9 cellular contexts compared by ENCODE assay signal in genomic region chr2:190887089-190887488, GRCh38. TPM values are rescaled to one million over a fixed set of nuclear protein-coding genes. Genes with fewer than 3 reads are reported as not detected.
A peak's percentile ranks its signal among the peaks of the same experiment; 100 is the strongest.
DNase-seq lines count a peak whose midpoint lies in the region; ATAC-seq and TF ChIP-seq lines count a peak whose summit lies in the region.
"Had no signal": no experiment of that assay in that cellular context is flagged by ENCODE, and none has a peak within 500 bp of the region (broad histone marks: within the 10 kb centered on the region; RNA-seq: fewer than 3 reads in every experiment).

No MANE protein-coding gene starts in this region.

- intact Hi-C loops in left ventricle myocardium inferior (cut with micrococcal nuclease) (no loop called here), heart left ventricle (cut with DNase I) (no loop called here)

- CTCF ChIA-PET in GM10248 (lab: Yijun Ruan, JAX): interaction anchor here (1.1 to 3.6 kb wide), 4 partner anchors 12 to 64 kb away, joined by 3 to 19 read pairs (median 4); no protein-coding TSS in a partner anchor

- no peaks in the 10 kb centered on the region for H3K9me3 ChIP-seq in fibroblast of lung (ENCODE audit: control insufficient read depth, insufficient read depth, low read depth, low read length)
- H3K9me3 ChIP-seq in tibial nerve: no peaks in the 10 kb centered on the region
- H3K9me3 ChIP-seq in left ventricle myocardium inferior (replicated peaks): no peaks in the 10 kb centered on the region
- H3K9me3 ChIP-seq in heart left ventricle: no peaks in the 10 kb centered on the region

- ATAC-seq in GM21367 (IDR thresholded peaks at IDR 0.05; ENCODE audit: unreplicated experiment): peak; percentile 66
- ATAC-seq in HG03521 (IDR thresholded peaks at IDR 0.05; ENCODE audit: unreplicated experiment): peak; percentile 63
- no peak for ATAC-seq in heart left ventricle

- no peak overlapping the region for H3K4me3 Mint-ChIP-seq in nephron progenitor cell

- peaks cover 97% of the 10 kb centered on the region for H3K79me2 ChIP-seq in fibroblast of lung (ENCODE audit: control insufficient read depth, insufficient read depth, low read length)

- peaks cover 8% of the 10 kb centered on the region for H4K20me1 ChIP-seq in fibroblast of lung (ENCODE audit: control insufficient read depth, extremely low read depth, insufficient read depth, low read length)

- H3K4me1 Mint-ChIP-seq in nephron progenitor cell: peaks cover 52% of the 10 kb centered on the region

- H3K36me3 Mint-ChIP-seq in nephron progenitor cell (ENCODE audit: low read depth): peaks cover 39% of the 10 kb centered on the region

- no peak for TF ChIP-seq EP300 in tibial nerve (IDR thresholded peaks at IDR 0.05)

- H3K36me3 ChIP-seq in fibroblast of lung (ENCODE audit: control insufficient read depth, insufficient read depth, low read length) (no peaks in the 10 kb centered on the region), tibial nerve (no peaks in the 10 kb centered on the region), left ventricle myocardium inferior (no peaks in the 10 kb centered on the region), heart left ventricle (peaks cover 0 to 8% (median 0%) of the 10 kb centered on the region in 9 donors)

- TF ChIP-seq POLR2A in tibial nerve (IDR thresholded peaks at IDR 0.05) (no peak), heart left ventricle (IDR thresholded peaks at IDR 0.05) (no peak)

- H3K27me3 ChIP-seq in fibroblast of lung (ENCODE audit: control insufficient read depth, insufficient read depth, low read length) (no peaks in the 10 kb centered on the region), tibial nerve (no peaks in the 10 kb centered on the region), left ventricle myocardium inferior (ENCODE audit: low read depth) (no peaks in the 10 kb centered on the region), heart left ventricle (no peaks in the 10 kb centered on the region)

- no peaks in the 10 kb centered on the region for H3K9me3 Mint-ChIP-seq in nephron progenitor cell

- no peak overlapping the region for H3K27ac ChIP-seq in fibroblast of lung (ENCODE audit: insufficient read depth, low read length)
- no peak overlapping the region for H3K27ac ChIP-seq in tibial nerve
- no peak overlapping the region for H3K27ac ChIP-seq in left ventricle myocardium inferior (replicated peaks)
- H3K27ac ChIP-seq in heart left ventricle: no peak overlapping the region
- H3K27ac ChIP-seq: HL-60 had no signal

- peak overlapping the region; percentile 23 for H3K4me2 ChIP-seq in fibroblast of lung (ENCODE audit: extremely low read depth, insufficient read depth, low read length)

- WGBS in tibial nerve, 2 donors: 67 to 68% methylated on average over 2 of the region's 2 CpGs
- 57 to 68% (median 65%) methylated on average over 2 of the region's 2 CpGs for WGBS in heart left ventricle, 4 donors

- DNase-seq in GM10248 (ENCODE audit: extremely low spot score): peak; percentile 31
- peak in 1 of 2 donors; percentile 64 for DNase-seq in fibroblast of lung (ENCODE audit: low read depth in 2 of 2)
- no peak for DNase-seq in tibial nerve (ENCODE audit: low spot score in 2 of 2)
- DNase-seq in left ventricle myocardium inferior: no peak
- no peak for DNase-seq in nephron progenitor cell
- no peak for DNase-seq in heart left ventricle

- no peak overlapping the region for H2AFZ ChIP-seq in fibroblast of lung (ENCODE audit: low read length)

- H3K9ac ChIP-seq in fibroblast of lung (ENCODE audit: insufficient read depth, low read length): no peak overlapping the region

- H3K4me1 ChIP-seq in fibroblast of lung (ENCODE audit: control insufficient read depth, extremely low read depth, insufficient read depth, low read length): peaks cover 2% of the 10 kb centered on the region
- peaks cover 0 to 90% (median 20%) of the 10 kb centered on the region in 4 donors for H3K4me1 ChIP-seq in tibial nerve
- H3K4me1 ChIP-seq in left ventricle myocardium inferior: peaks cover 100% of the 10 kb centered on the region
- peaks cover 2 to 96% (median 76%) of the 10 kb centered on the region in 12 donors for H3K4me1 ChIP-seq in heart left ventricle

- POLR2A ChIA-PET in GM10248 (lab: Yijun Ruan, JAX): interaction anchor here (0.6 to 1.2 kb wide), 2 partner anchors 12 to 183 kb away, joined by 3 read pairs; no protein-coding TSS in a partner anchor

- H3K27ac Mint-ChIP-seq in nephron progenitor cell: no peak overlapping the region

- no peaks in the 10 kb centered on the region for H3K27me3 Mint-ChIP-seq in nephron progenitor cell (ENCODE audit: low read depth, poor library complexity)

- TF ChIP-seq CTCF in GM10248 (IDR thresholded peaks at IDR 0.05; ENCODE audit: control extremely low read depth, extremely low read depth, low read depth, missing control alignments) (no peak), fibroblast of lung (conservative IDR thresholded peaks at IDR 0.05 in 1 of 2, IDR thresholded peaks at IDR 0.05 in 1 of 2; ENCODE audit: low read depth in 1 of 2, low read length in 2 of 2) (no peak), tibial nerve (IDR thresholded peaks at IDR 0.05) (no peak), left ventricle myocardium inferior (IDR thresholded peaks at IDR 0.05; ENCODE audit: borderline replicate concordance) (no peak), nephron progenitor cell (IDR thresholded peaks at IDR 0.05) (no peak), heart left ventricle (IDR thresholded peaks at IDR 0.05) (no peak)

- H3K4me3 ChIP-seq in fibroblast of lung (replicated peaks in 1 of 4; ENCODE audit: control extremely low read depth in 1 of 4, insufficient read depth in 1 of 4, low read depth in 3 of 4, low read length in 4 of 4) (no peak overlapping the region), tibial nerve (no peak overlapping the region), left ventricle myocardium inferior (no peak overlapping the region), heart left ventricle (no peak overlapping the region)

RNA-seq across cellular contexts. Expression of gene GLS, which starts 6.5 kb away (rescaled TPM):
- total RNA-seq in fibroblast of lung (157 and 192 TPM in 2 replicates), tibial nerve (100 to 1,000 TPM; 106 to 164 (median 145) TPM), left ventricle myocardium inferior (48.4 TPM), heart left ventricle (10 to 100 TPM; 31.6 to 94.5 (median 56.1) TPM)
- polyA plus RNA-seq in fibroblast of lung (69.4 and 123 TPM in 2 replicates), heart left ventricle (10 to 100 TPM; 19.1 to 30.6 TPM)
- 45.0 and 90.0 TPM in 2 replicates for polyA plus RNA-seq in fibroblast of lung (2012)
- polyA minus RNA-seq in fibroblast of lung (ENCODE audit: low replicate concordance): 55.1 and 58.7 TPM in 2 replicates

Comparison
In these comparisons a context has a peak if more than half of its experiments do, and no peak if none do; other contexts are left out.
1. ATAC-seq: peak in GM21367 (single experiment) and HG03521 (single experiment); none in heart left ventricle (0 of 4).